Comparison of ENCODE assay signal across 1 cellular context in genomic region chr11:71136095-71136845, GRCh38.
TF ChIP-seq lines count a peak whose summit lies in the region.

No MANE protein-coding gene starts in this region.

TF ChIP-seq in HEK293, 187 proteins besides CTCF, POLR2A, EP300 and RAD21 (continued from another document):
- peak; percentile 72 for TF ChIP-seq ZNF146 (tag by site-specific recombination; IDR thresholded peaks at IDR 0.05)
TF ChIP-seq in HEK293: peak in this region for 1.
